In genomic region chr1:162899422-162900168, GRCh38 we compare ENCODE assay signal across 16 cellular contexts. TPM values are rescaled to one million over a fixed set of nuclear protein-coding genes. Genes with fewer than 3 reads are reported as not detected.
DNase-seq lines count a peak whose midpoint lies in the region; ATAC-seq and TF ChIP-seq lines count a peak whose summit lies in the region.
"Had no signal": no experiment of that assay in that cellular context is flagged by ENCODE, and none has a peak within 500 bp of the region (broad histone marks: within the 10 kb centered on the region; RNA-seq: fewer than 3 reads in every experiment).

No MANE protein-coding gene starts in this region.

- ATAC-seq in HG03520 (IDR thresholded peaks at IDR 0.05; ENCODE audit: unreplicated experiment) (no peak), WTC11 (no peak)
- ATAC-seq: Panc1 had no signal

- H3K9me3 ChIP-seq in right atrium auricular region (no peaks in the 10 kb centered on the region), BE2C (no peaks in the 10 kb centered on the region)

- H3K27me3 ChIP-seq in right atrium auricular region (no peaks in the 10 kb centered on the region), BE2C (no peaks in the 10 kb centered on the region)

- CTCF ChIA-PET in WTC11 (lab: Charles Lee): no interaction called here

- H3K27ac ChIP-seq in right atrium auricular region: peak overlapping the region; percentile 57 to 90

- POLR2A ChIA-PET in WTC11 (lab: Charles Lee): no interaction called here

- H3K36me3 Mint-ChIP-seq in WTC11: no peaks in the 10 kb centered on the region
- no peaks in the 10 kb centered on the region for H3K36me3 Mint-ChIP-seq in progenitor cell of endocrine pancreas (ENCODE audit: insufficient read depth)
- H3K36me3 Mint-ChIP-seq: brain, IgD-negative memory B cell had no signal

- DNase-seq in ACHN (peak; percentile 81), HS-5 (ENCODE audit: low read depth) (peak; percentile 72), amniotic stem cell (lab: John Stamatoyannopoulos, UW) (peak; percentile 65), right atrium auricular region (ENCODE audit: low spot score) (no peak), BE2C (no peak), WTC11 (ENCODE audit: low spot score) (no peak), progenitor cell of endocrine pancreas (ENCODE audit: low spot score, unreplicated experiment) (no peak)
- DNase-seq: AML-193, GF-D8, NCI-H2029 had no signal

- H3K4me1 Mint-ChIP-seq in WTC11 (peaks cover 4% of the 10 kb centered on the region), progenitor cell of endocrine pancreas (ENCODE audit: low read depth) (peaks cover 11% of the 10 kb centered on the region)
- H3K4me1 Mint-ChIP-seq: IgD-negative memory B cell had no signal

- H3K4me3 Mint-ChIP-seq in WTC11 (no peak overlapping the region), progenitor cell of endocrine pancreas (ENCODE audit: low read depth) (no peak overlapping the region)
- H3K4me3 Mint-ChIP-seq: brain, IgD-negative memory B cell had no signal

- TF ChIP-seq CTCF in right atrium auricular region (IDR thresholded peaks at IDR 0.05) (no peak), BE2C (IDR thresholded peaks at IDR 0.05; ENCODE audit: low read depth, low read length) (no peak), WTC11 (IDR thresholded peaks at IDR 0.05) (no peak), progenitor cell of endocrine pancreas (IDR thresholded peaks at IDR 0.05; ENCODE audit: unreplicated experiment) (no peak)

- H3K9me3 Mint-ChIP-seq in WTC11 (no peaks in the 10 kb centered on the region), progenitor cell of endocrine pancreas (ENCODE audit: low read depth) (no peaks in the 10 kb centered on the region)
- H3K9me3 Mint-ChIP-seq: brain, IgD-negative memory B cell had no signal

- H3K4me1 ChIP-seq in right atrium auricular region (peaks cover 0 to 4% of the 10 kb centered on the region in 2 donors), BE2C (peaks cover 28% of the 10 kb centered on the region)

- H3K27ac Mint-ChIP-seq in WTC11 (no peak overlapping the region), progenitor cell of endocrine pancreas (no peak overlapping the region)
- H3K27ac Mint-ChIP-seq: IgD-negative memory B cell had no signal

- in situ Hi-C loops in ACHN (cut with HindIII; ENCODE audit: low pct_ligation_motif_present, low pct_unique_long_range_greater_than_20kb, low sequenced_read_pairs): no loop called here

- H3K4me3 ChIP-seq in right atrium auricular region: no peak overlapping the region
- H3K4me3 ChIP-seq in BE2C (ENCODE audit: low read depth, low read length): no peak overlapping the region

- H3K27me3 Mint-ChIP-seq in WTC11 (ENCODE audit: low read depth) (no peaks in the 10 kb centered on the region), progenitor cell of endocrine pancreas (no peaks in the 10 kb centered on the region)
- H3K27me3 Mint-ChIP-seq: IgD-negative memory B cell had no signal

- H3K36me3 ChIP-seq in right atrium auricular region: no peaks in the 10 kb centered on the region
- H3K36me3 ChIP-seq in BE2C: no peaks in the 10 kb centered on the region

TF ChIP-seq in WTC11, 78 proteins besides CTCF, POLR2A, EP300 and RAD21 (continues in another document):
- no peak for TF ChIP-seq OVOL2 (CRISPR knock-in tag; IDR thresholded peaks at IDR 0.05; ENCODE audit: borderline replicate concordance)
- TF ChIP-seq, protein P1, sequence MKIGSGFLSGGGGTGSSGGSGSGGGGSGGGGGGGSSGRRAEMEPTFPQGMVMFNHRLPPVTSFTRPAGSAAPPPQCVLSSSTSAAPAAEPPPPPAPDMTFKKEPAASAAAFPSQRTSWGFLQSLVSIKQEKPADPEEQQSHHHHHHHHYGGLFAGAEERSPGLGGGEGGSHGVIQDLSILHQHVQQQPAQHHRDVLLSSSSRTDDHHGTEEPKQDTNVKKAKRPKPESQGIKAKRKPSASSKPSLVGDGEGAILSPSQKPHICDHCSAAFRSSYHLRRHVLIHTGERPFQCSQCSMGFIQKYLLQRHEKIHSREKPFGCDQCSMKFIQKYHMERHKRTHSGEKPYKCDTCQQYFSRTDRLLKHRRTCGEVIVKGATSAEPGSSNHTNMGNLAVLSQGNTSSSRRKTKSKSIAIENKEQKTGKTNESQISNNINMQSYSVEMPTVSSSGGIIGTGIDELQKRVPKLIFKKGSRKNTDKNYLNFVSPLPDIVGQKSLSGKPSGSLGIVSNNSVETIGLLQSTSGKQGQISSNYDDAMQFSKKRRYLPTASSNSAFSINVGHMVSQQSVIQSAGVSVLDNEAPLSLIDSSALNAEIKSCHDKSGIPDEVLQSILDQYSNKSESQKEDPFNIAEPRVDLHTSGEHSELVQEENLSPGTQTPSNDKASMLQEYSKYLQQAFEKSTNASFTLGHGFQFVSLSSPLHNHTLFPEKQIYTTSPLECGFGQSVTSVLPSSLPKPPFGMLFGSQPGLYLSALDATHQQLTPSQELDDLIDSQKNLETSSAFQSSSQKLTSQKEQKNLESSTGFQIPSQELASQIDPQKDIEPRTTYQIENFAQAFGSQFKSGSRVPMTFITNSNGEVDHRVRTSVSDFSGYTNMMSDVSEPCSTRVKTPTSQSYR (CRISPR knock-in tag; IDR thresholded peaks at IDR 0.05): no peak
- TF ChIP-seq, protein P2, sequence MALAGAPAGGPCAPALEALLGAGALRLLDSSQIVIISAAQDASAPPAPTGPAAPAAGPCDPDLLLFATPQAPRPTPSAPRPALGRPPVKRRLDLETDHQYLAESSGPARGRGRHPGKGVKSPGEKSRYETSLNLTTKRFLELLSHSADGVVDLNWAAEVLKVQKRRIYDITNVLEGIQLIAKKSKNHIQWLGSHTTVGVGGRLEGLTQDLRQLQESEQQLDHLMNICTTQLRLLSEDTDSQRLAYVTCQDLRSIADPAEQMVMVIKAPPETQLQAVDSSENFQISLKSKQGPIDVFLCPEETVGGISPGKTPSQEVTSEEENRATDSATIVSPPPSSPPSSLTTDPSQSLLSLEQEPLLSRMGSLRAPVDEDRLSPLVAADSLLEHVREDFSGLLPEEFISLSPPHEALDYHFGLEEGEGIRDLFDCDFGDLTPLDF (CRISPR knock-in tag; IDR thresholded peaks at IDR 0.05): no peak
- no peak for TF ChIP-seq PRRX2 (CRISPR knock-in tag; IDR thresholded peaks at IDR 0.05)
- TF ChIP-seq, protein P3, sequence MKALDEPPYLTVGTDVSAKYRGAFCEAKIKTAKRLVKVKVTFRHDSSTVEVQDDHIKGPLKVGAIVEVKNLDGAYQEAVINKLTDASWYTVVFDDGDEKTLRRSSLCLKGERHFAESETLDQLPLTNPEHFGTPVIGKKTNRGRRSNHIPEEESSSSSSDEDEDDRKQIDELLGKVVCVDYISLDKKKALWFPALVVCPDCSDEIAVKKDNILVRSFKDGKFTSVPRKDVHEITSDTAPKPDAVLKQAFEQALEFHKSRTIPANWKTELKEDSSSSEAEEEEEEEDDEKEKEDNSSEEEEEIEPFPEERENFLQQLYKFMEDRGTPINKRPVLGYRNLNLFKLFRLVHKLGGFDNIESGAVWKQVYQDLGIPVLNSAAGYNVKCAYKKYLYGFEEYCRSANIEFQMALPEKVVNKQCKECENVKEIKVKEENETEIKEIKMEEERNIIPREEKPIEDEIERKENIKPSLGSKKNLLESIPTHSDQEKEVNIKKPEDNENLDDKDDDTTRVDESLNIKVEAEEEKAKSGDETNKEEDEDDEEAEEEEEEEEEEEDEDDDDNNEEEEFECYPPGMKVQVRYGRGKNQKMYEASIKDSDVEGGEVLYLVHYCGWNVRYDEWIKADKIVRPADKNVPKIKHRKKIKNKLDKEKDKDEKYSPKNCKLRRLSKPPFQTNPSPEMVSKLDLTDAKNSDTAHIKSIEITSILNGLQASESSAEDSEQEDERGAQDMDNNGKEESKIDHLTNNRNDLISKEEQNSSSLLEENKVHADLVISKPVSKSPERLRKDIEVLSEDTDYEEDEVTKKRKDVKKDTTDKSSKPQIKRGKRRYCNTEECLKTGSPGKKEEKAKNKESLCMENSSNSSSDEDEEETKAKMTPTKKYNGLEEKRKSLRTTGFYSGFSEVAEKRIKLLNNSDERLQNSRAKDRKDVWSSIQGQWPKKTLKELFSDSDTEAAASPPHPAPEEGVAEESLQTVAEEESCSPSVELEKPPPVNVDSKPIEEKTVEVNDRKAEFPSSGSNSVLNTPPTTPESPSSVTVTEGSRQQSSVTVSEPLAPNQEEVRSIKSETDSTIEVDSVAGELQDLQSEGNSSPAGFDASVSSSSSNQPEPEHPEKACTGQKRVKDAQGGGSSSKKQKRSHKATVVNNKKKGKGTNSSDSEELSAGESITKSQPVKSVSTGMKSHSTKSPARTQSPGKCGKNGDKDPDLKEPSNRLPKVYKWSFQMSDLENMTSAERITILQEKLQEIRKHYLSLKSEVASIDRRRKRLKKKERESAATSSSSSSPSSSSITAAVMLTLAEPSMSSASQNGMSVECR (CRISPR knock-in tag; IDR thresholded peaks at IDR 0.05; ENCODE audit: borderline replicate concordance): no peak
- TF ChIP-seq NR3C1 (CRISPR knock-in tag; conservative IDR thresholded peaks at IDR 0.05; ENCODE audit: low read depth): no peak
- no peak for TF ChIP-seq SOX15 (CRISPR knock-in tag; IDR thresholded peaks at IDR 0.05)
- no peak for TF ChIP-seq FOXJ3 (CRISPR knock-in tag; IDR thresholded peaks at IDR 0.05; ENCODE audit: borderline replicate concordance)
- TF ChIP-seq, protein P4, sequence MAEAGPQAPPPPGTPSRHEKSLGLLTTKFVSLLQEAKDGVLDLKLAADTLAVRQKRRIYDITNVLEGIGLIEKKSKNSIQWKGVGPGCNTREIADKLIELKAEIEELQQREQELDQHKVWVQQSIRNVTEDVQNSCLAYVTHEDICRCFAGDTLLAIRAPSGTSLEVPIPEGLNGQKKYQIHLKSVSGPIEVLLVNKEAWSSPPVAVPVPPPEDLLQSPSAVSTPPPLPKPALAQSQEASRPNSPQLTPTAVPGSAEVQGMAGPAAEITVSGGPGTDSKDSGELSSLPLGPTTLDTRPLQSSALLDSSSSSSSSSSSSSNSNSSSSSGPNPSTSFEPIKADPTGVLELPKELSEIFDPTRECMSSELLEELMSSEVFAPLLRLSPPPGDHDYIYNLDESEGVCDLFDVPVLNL (CRISPR knock-in tag; IDR thresholded peaks at IDR 0.05; ENCODE audit: borderline replicate concordance, low read depth): no peak
- TF ChIP-seq, protein P5, sequence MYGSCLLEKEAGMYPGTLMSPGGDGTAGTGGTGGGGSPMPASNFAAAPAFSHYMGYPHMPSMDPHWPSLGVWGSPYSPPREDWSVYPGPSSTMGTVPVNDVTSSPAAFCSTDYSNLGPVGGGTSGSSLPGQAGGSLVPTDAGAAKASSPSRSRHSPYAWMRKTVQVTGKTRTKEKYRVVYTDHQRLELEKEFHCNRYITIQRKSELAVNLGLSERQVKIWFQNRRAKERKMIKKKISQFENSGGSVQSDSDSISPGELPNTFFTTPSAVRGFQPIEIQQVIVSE (CRISPR knock-in tag; IDR thresholded peaks at IDR 0.05; ENCODE audit: borderline replicate concordance): no peak

RNA-seq across cellular contexts. Expression of gene CCDC190, which starts 38.6 kb away (rescaled TPM):
- total RNA-seq in right atrium auricular region (under 1 TPM; 0.28 to 0.33 TPM), WTC11 (2021) (not detected in 3 replicates), progenitor cell of endocrine pancreas (0.19 and 0.75 TPM in 2 replicates)
- not detected for polyA plus RNA-seq in BE2C (2012; ENCODE audit: insufficient read depth, insufficient read length, low read depth)
- total RNA-seq: frontal cortex, subcutaneous adipose tissue had no signal
- polyA plus RNA-seq: IgD-negative memory B cell had no signal

Comparison
In these comparisons a context has a peak if more than half of its experiments do, and no peak if none do; other contexts are left out.
1. DNase-seq: peak in ACHN (single experiment), HS-5 (single experiment) and amniotic stem cell (single experiment); none in right atrium auricular region (single experiment), BE2C (single experiment), WTC11 (single experiment) and progenitor cell of endocrine pancreas (single experiment).